In genomic region chr6:33241968-33242367, GRCh38 we compare ENCODE assay signal across 24 cellular contexts. TPM values are rescaled to one million over a fixed set of nuclear protein-coding genes. Genes with fewer than 3 reads are reported as not detected.
DNase-seq lines count a peak whose midpoint lies in the region; ATAC-seq and TF ChIP-seq lines count a peak whose summit lies in the region.
"Had no signal": no experiment of that assay in that cellular context is flagged by ENCODE, and none has a peak within 500 bp of the region (broad histone marks: within the 10 kb centered on the region; RNA-seq: fewer than 3 reads in every experiment).

No MANE protein-coding gene starts in this region.

- no peak overlapping the region for H2AFZ ChIP-seq in OCI-LY3 (ENCODE audit: low read depth, low read length)
- H2AFZ ChIP-seq: PC-9 had no signal

- H3K27ac Mint-ChIP-seq in activated T-helper 2 cell treated with anti-CD3 and anti-CD28 coated beads, Interferon-gamma antibody, Interleukin-2, Interleukin-4, amounts not matched to agents 10 μg/mL and 5 μg/mL and 100 μg/mL, durations not matched to agents 14 hours and 24 hours and 36 hours: peak overlapping the region; percentile 28
- H3K27ac Mint-ChIP-seq in stimulated activated effector memory CD8-positive, alpha-beta T cell treated with anti-CD3 and anti-CD28 coated beads, Interleukin-12 subunit alpha, Interleukin-12 subunit beta, amount 100 ng/mL, for 72 hours: no peak overlapping the region
- H3K27ac Mint-ChIP-seq: nephron had no signal

- peaks cover 10% of the 10 kb centered on the region for H3K4me1 Mint-ChIP-seq in activated T-cell treated with anti-CD3 and anti-CD28 coated beads, Interleukin-2, amount 50 U/mL, for 4 hours (ENCODE audit: low read depth)
- peaks cover 13% of the 10 kb centered on the region for H3K4me1 Mint-ChIP-seq in activated T-helper 2 cell treated with anti-CD3 and anti-CD28 coated beads, Interferon-gamma antibody, Interleukin-2, Interleukin-4, amounts not matched to agents 10 μg/mL and 5 μg/mL and 100 μg/mL, durations not matched to agents 14 hours and 24 hours and 36 hours (ENCODE audit: low read depth)
- H3K4me1 Mint-ChIP-seq in stimulated activated effector memory CD8-positive, alpha-beta T cell treated with anti-CD3 and anti-CD28 coated beads, Interleukin-12 subunit alpha, Interleukin-12 subunit beta, amount 100 ng/mL, for 72 hours: peaks cover 17% of the 10 kb centered on the region
- H3K4me1 Mint-ChIP-seq: nephron had no signal

- no peak overlapping the region for H3K4me3 ChIP-seq in OCI-LY3 (ENCODE audit: low read length)
- H3K4me3 ChIP-seq: breast epithelium, gastrocnemius medialis, HAP-1, lower lobe of right lung, PC-9, sigmoid colon, SK-N-MC had no signal

- H3K27me3 Mint-ChIP-seq in activated T-cell treated with anti-CD3 and anti-CD28 coated beads, Interleukin-2, amount 50 U/mL, for 4 hours (ENCODE audit: low read depth): peaks cover 4% of the 10 kb centered on the region
- peaks cover 17% of the 10 kb centered on the region for H3K27me3 Mint-ChIP-seq in activated T-helper 2 cell treated with anti-CD3 and anti-CD28 coated beads, Interferon-gamma antibody, Interleukin-2, Interleukin-4, amounts not matched to agents 10 μg/mL and 5 μg/mL and 100 μg/mL, durations not matched to agents 14 hours and 24 hours and 36 hours (ENCODE audit: low read depth)

- H3K79me2 ChIP-seq in OCI-LY3 (ENCODE audit: low read length): no peaks in the 10 kb centered on the region

- H3K4me1 ChIP-seq in OCI-LY3 (ENCODE audit: low read length): peaks cover 4% of the 10 kb centered on the region; the same call in 1 of the 2 replicates
- H3K4me1 ChIP-seq: breast epithelium, gastrocnemius medialis, HAP-1, lower lobe of right lung, sigmoid colon had no signal

- H3K36me3 Mint-ChIP-seq in activated T-cell treated with anti-CD3 and anti-CD28 coated beads, Interleukin-2, amount 50 U/mL, for 4 hours (ENCODE audit: insufficient read depth): no peaks in the 10 kb centered on the region
- H3K36me3 Mint-ChIP-seq in activated T-helper 2 cell treated with anti-CD3 and anti-CD28 coated beads, Interferon-gamma antibody, Interleukin-2, Interleukin-4, amounts not matched to agents 10 μg/mL and 5 μg/mL and 100 μg/mL, durations not matched to agents 14 hours and 24 hours and 36 hours (ENCODE audit: low read depth): no peaks in the 10 kb centered on the region
- no peaks in the 10 kb centered on the region for H3K36me3 Mint-ChIP-seq in stimulated activated effector memory CD8-positive, alpha-beta T cell treated with anti-CD3 and anti-CD28 coated beads, Interleukin-12 subunit alpha, Interleukin-12 subunit beta, amount 100 ng/mL, for 72 hours

- intact Hi-C loops in activated T-helper 2 cell treated with anti-CD3 and anti-CD28 coated beads, Interferon-gamma antibody, Interleukin-2, Interleukin-4, amounts not matched to agents 10 μg/mL and 5 μg/mL and 100 μg/mL, durations not matched to agents 14 hours and 24 hours and 36 hours (cut with micrococcal nuclease): no loop called here

- H3K9me3 Mint-ChIP-seq in activated T-cell treated with anti-CD3 and anti-CD28 coated beads, Interleukin-2, amount 50 U/mL, for 4 hours: no peaks in the 10 kb centered on the region
- no peaks in the 10 kb centered on the region for H3K9me3 Mint-ChIP-seq in activated T-helper 2 cell treated with anti-CD3 and anti-CD28 coated beads, Interferon-gamma antibody, Interleukin-2, Interleukin-4, amounts not matched to agents 10 μg/mL and 5 μg/mL and 100 μg/mL, durations not matched to agents 14 hours and 24 hours and 36 hours
- H3K9me3 Mint-ChIP-seq in stimulated activated effector memory CD8-positive, alpha-beta T cell treated with anti-CD3 and anti-CD28 coated beads, Interleukin-12 subunit alpha, Interleukin-12 subunit beta, amount 100 ng/mL, for 72 hours: no peaks in the 10 kb centered on the region
- H3K9me3 Mint-ChIP-seq: nephron had no signal

- H3K27ac ChIP-seq in OCI-LY3 (ENCODE audit: low read length): no peak overlapping the region
- H3K27ac ChIP-seq: breast epithelium, gastrocnemius medialis, lower lobe of right lung, PC-9, sigmoid colon, SK-N-MC had no signal

- no peaks in the 10 kb centered on the region for H3K36me3 ChIP-seq in OCI-LY3 (replicated peaks; ENCODE audit: low read depth, low read length)
- H3K36me3 ChIP-seq: breast epithelium, gastrocnemius medialis, HAP-1, lower lobe of right lung, sigmoid colon had no signal

- no peak for DNase-seq in activated T-cell treated with anti-CD3 and anti-CD28 coated beads, Interleukin-2, amount 50 U/mL, for 4 hours
- no peak for DNase-seq in activated T-cell treated with anti-CD3 and anti-CD28 coated beads, Interleukin-2, amount 50 U/mL, for 1 hour
- DNase-seq in activated T-helper 2 cell treated with anti-CD3 and anti-CD28 coated beads, Interferon-gamma antibody, Interleukin-2, Interleukin-4, amounts not matched to agents 10 μg/mL and 5 μg/mL and 100 μg/mL, durations not matched to agents 14 hours and 24 hours and 36 hours (ENCODE audit: low spot score): no peak
- DNase-seq in stimulated activated effector memory CD8-positive, alpha-beta T cell treated with anti-CD3 and anti-CD28 coated beads, Interleukin-12 subunit alpha, Interleukin-12 subunit beta, amount 100 ng/mL, for 72 hours (ENCODE audit: low spot score in 2 of 2): no peak
- no peak for DNase-seq in hypothalamus (lab: John Stamatoyannopoulos, UW)
- DNase-seq: activated CD4-positive, alpha-beta T cell treated with anti-CD3 and anti-CD28 coated beads for 4 hours; activated CD8-positive, alpha-beta memory T cell treated with anti-CD3 and anti-CD28 coated beads, Interleukin-2, amount 50 U/mL, for 48 hours; DMS153; gastrocnemius medialis; KG1; lower lobe of right lung; NCI-H2029; NCI-H524; PC-9; sigmoid colon; stimulated activated CD4-positive, alpha-beta T cell treated with anti-CD3 and anti-CD28 coated beads, Interleukin-4, amount 100 ng/mL, for 24 hours; substantia nigra; trophoblast cell had no signal

- no peaks in the 10 kb centered on the region for H3K9me3 ChIP-seq in OCI-LY3 (ENCODE audit: insufficient read depth, low read length)
- H3K9me3 ChIP-seq: breast epithelium, gastrocnemius medialis, HAP-1, lower lobe of right lung, sigmoid colon had no signal

- peak overlapping the region; percentile 18; the same call in 1 of the 2 replicates for H3K4me2 ChIP-seq in OCI-LY3 (ENCODE audit: low read length)
- H3K4me2 ChIP-seq: PC-9 had no signal

- H4K20me1 ChIP-seq in OCI-LY3 (ENCODE audit: insufficient read depth, low read length): no peaks in the 10 kb centered on the region

- no peak for TF ChIP-seq CTCF in OCI-LY3 (IDR thresholded peaks at IDR 0.05; ENCODE audit: low read depth, low read length)

- no peak overlapping the region for H3K4me3 Mint-ChIP-seq in activated T-cell treated with anti-CD3 and anti-CD28 coated beads, Interleukin-2, amount 50 U/mL, for 4 hours
- H3K4me3 Mint-ChIP-seq in activated T-helper 2 cell treated with anti-CD3 and anti-CD28 coated beads, Interferon-gamma antibody, Interleukin-2, Interleukin-4, amounts not matched to agents 10 μg/mL and 5 μg/mL and 100 μg/mL, durations not matched to agents 14 hours and 24 hours and 36 hours (ENCODE audit: low read depth): no peak overlapping the region
- H3K4me3 Mint-ChIP-seq in stimulated activated effector memory CD8-positive, alpha-beta T cell treated with anti-CD3 and anti-CD28 coated beads, Interleukin-12 subunit alpha, Interleukin-12 subunit beta, amount 100 ng/mL, for 72 hours: peak overlapping the region; percentile 42
- H3K4me3 Mint-ChIP-seq: nephron had no signal

- H3K27me3 ChIP-seq in OCI-LY3 (ENCODE audit: low read depth, low read length): peaks cover 10% of the 10 kb centered on the region
- H3K27me3 ChIP-seq: breast epithelium had no signal

- no peak overlapping the region for H3K9ac ChIP-seq in OCI-LY3 (ENCODE audit: low read length)

- peak; percentile 90 to 96 for ATAC-seq in activated T-cell treated with anti-CD3 and anti-CD28 coated beads, Interleukin-2, amount 50 U/mL, for 4 hours
- peak; percentile 96 for ATAC-seq in stimulated activated effector memory CD8-positive, alpha-beta T cell treated with anti-CD3 and anti-CD28 coated beads, Interleukin-12 subunit alpha, Interleukin-12 subunit beta, amount 100 ng/mL, for 72 hours
- ATAC-seq in GM21367 (IDR thresholded peaks at IDR 0.05; ENCODE audit: unreplicated experiment): no peak
- ATAC-seq: gastrocnemius medialis, lower lobe of right lung had no signal

RNA-seq across cellular contexts. Expression of gene VPS52, which starts 29.7 kb away (rescaled TPM):
- 10 to 100 TPM; 51.2 to 65.4 (median 63.5) TPM for total RNA-seq in activated T-cell treated with anti-CD3 and anti-CD28 coated beads, Interleukin-2, amount 50 U/mL, for 4 hours
- 53.4 and 56.7 TPM in 2 replicates for total RNA-seq in activated T-helper 2 cell treated with anti-CD3 and anti-CD28 coated beads, Interferon-gamma antibody, Interleukin-2, Interleukin-4, amounts not matched to agents 10 μg/mL and 5 μg/mL and 100 μg/mL, durations not matched to agents 14 hours and 24 hours and 36 hours

RNA-seq across cellular contexts. Expression of gene RPS18, which starts 29.9 kb away (rescaled TPM):
- 1,000 to 10,000 TPM; 4,231 to 4,415 (median 4,409) TPM for total RNA-seq in activated T-cell treated with anti-CD3 and anti-CD28 coated beads, Interleukin-2, amount 50 U/mL, for 4 hours
- 3,099 and 3,143 TPM in 2 replicates for total RNA-seq in activated T-helper 2 cell treated with anti-CD3 and anti-CD28 coated beads, Interferon-gamma antibody, Interleukin-2, Interleukin-4, amounts not matched to agents 10 μg/mL and 5 μg/mL and 100 μg/mL, durations not matched to agents 14 hours and 24 hours and 36 hours

RNA-seq across cellular contexts. Expression of gene RING1, which starts 33.7 kb away (rescaled TPM):
- total RNA-seq in activated T-cell treated with anti-CD3 and anti-CD28 coated beads, Interleukin-2, amount 50 U/mL, for 4 hours: 10 to 100 TPM; 64.7 to 66.5 (median 66.3) TPM
- total RNA-seq in activated T-helper 2 cell treated with anti-CD3 and anti-CD28 coated beads, Interferon-gamma antibody, Interleukin-2, Interleukin-4, amounts not matched to agents 10 μg/mL and 5 μg/mL and 100 μg/mL, durations not matched to agents 14 hours and 24 hours and 36 hours: 46.0 and 46.1 TPM in 2 replicates

RNA-seq across cellular contexts. Expression of gene B3GALT4, which starts 35.0 kb away (rescaled TPM):
- 1 to 10 TPM; 2.6 to 3.8 (median 3.7) TPM for total RNA-seq in activated T-cell treated with anti-CD3 and anti-CD28 coated beads, Interleukin-2, amount 50 U/mL, for 4 hours
- total RNA-seq in activated T-helper 2 cell treated with anti-CD3 and anti-CD28 coated beads, Interferon-gamma antibody, Interleukin-2, Interleukin-4, amounts not matched to agents 10 μg/mL and 5 μg/mL and 100 μg/mL, durations not matched to agents 14 hours and 24 hours and 36 hours: 5.1 and 6.5 TPM in 2 replicates

RNA-seq across cellular contexts. Expression of gene HSD17B8, which starts 37.5 kb away (rescaled TPM):
- 10 to 100 TPM; 11.7 to 20.1 (median 19.4) TPM for total RNA-seq in activated T-cell treated with anti-CD3 and anti-CD28 coated beads, Interleukin-2, amount 50 U/mL, for 4 hours
- total RNA-seq in activated T-helper 2 cell treated with anti-CD3 and anti-CD28 coated beads, Interferon-gamma antibody, Interleukin-2, Interleukin-4, amounts not matched to agents 10 μg/mL and 5 μg/mL and 100 μg/mL, durations not matched to agents 14 hours and 24 hours and 36 hours: 14.7 and 18.2 TPM in 2 replicates
